39 cellular contexts compared by ENCODE assay signal in the genomic region with DNA sequence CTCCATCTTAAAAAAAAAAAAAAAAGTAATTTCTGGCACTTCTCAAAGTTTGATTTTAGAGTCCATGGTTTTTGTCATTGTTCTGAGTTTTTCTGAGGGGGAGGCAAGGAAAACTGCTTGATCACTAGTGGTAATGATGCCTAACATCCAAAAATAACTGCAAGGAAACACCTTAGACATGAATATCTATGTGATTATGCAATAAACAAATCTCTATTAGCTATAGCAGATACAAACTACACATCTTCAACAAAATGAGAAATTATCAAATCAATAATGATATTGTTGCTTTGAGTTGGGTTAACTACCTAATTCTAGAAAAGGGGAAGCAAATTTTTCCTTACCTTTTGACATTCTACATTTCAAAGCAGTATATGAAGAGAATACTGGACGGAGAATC.
"Had no signal": no experiment of that assay in that cellular context is flagged by ENCODE, and none has a peak within 500 bp of the region (broad histone marks: within the 10 kb centered on the region; RNA-seq: fewer than 3 reads in every experiment).

No MANE protein-coding gene starts in this region.

- H3K9me3 ChIP-seq: adrenal gland, ascending aorta, body of pancreas, breast epithelium had no signal

- H3K27ac Mint-ChIP-seq: activated naive CD4-positive, alpha-beta T cell treated with anti-CD3 and anti-CD28 coated beads for 36 hours; activated naive CD4-positive, alpha-beta T cell treated with anti-CD3 and anti-CD28 coated beads, Interleukin-2, amount 10 ng/mL, durations not matched to agents 7 days and 5 days; activated naive CD4-positive, alpha-beta T cell treated with anti-CD3 and anti-CD28 coated beads, Interleukin-2, amount 50 U/mL, for 72 hours; activated naive CD8-positive, alpha-beta T cell; activated naive CD8-positive, alpha-beta T cell treated with anti-CD3 and anti-CD28 coated beads for 36 hours; activated naive CD8-positive, alpha-beta T cell treated with anti-CD3 and anti-CD28 coated beads, Interleukin-2, amount 10 ng/mL, durations not matched to agents 7 days and 5 days; activated naive CD8-positive, alpha-beta T cell treated with anti-CD3 and anti-CD28 coated beads, Interleukin-2, amount 50 U/mL, for 24 hours; activated T-cell treated with anti-CD3 and anti-CD28 coated beads, Interleukin-2, amount 50 U/mL, for 24 hours; activated T-cell treated with anti-CD3 and anti-CD28 coated beads, Interleukin-2, amount 50 U/mL, for 72 hours; activated T-helper 1 cell treated with anti-CD3 and anti-CD28 coated beads, Interleukin-12 subunit alpha, Interleukin-12 subunit beta, Interleukin-2, Interleukin-4 antibody, amounts not matched to agents 30 ng/mL and 10 ng/mL and 1 ng/mL, durations not matched to agents 14 hours and 24 hours and 36 hours; activated T-helper 17 cell treated with anti-CD3 and anti-CD28 coated beads, Interleukin-2, amount 50 U/mL, for 72 hours; activated T-helper 2 cell treated with anti-CD3 and anti-CD28 coated beads, Interferon-gamma antibody, Interleukin-2, Interleukin-4, amounts not matched to agents 10 μg/mL and 5 μg/mL and 100 μg/mL, durations not matched to agents 14 hours and 24 hours and 36 hours had no signal

- H3K36me3 Mint-ChIP-seq: activated naive CD4-positive, alpha-beta T cell treated with anti-CD3 and anti-CD28 coated beads, Interleukin-2, amount 10 ng/mL, durations not matched to agents 7 days and 5 days; activated naive CD8-positive, alpha-beta T cell; activated naive CD8-positive, alpha-beta T cell treated with anti-CD3 and anti-CD28 coated beads for 36 hours; activated naive CD8-positive, alpha-beta T cell treated with anti-CD3 and anti-CD28 coated beads, Interleukin-2, amount 10 ng/mL, durations not matched to agents 7 days and 5 days; brain had no signal

- H3K27me3 ChIP-seq: adrenal gland, ascending aorta, body of pancreas, brain microvascular endothelial cell, breast epithelium, cardiac muscle cell had no signal

- H3K4me3 ChIP-seq: adrenal gland, ascending aorta, body of pancreas, breast epithelium, cardiac muscle cell had no signal

- H3K27ac ChIP-seq: adrenal gland, ascending aorta, body of pancreas, brain microvascular endothelial cell, breast epithelium, cardiac muscle cell had no signal

- H3K36me3 ChIP-seq: adrenal gland, ascending aorta, brain microvascular endothelial cell, breast epithelium, cardiac muscle cell had no signal

- H3K9me3 Mint-ChIP-seq: activated naive CD4-positive, alpha-beta T cell treated with anti-CD3 and anti-CD28 coated beads for 36 hours; activated naive CD8-positive, alpha-beta T cell treated with anti-CD3 and anti-CD28 coated beads for 36 hours; activated naive CD8-positive, alpha-beta T cell treated with anti-CD3 and anti-CD28 coated beads, Interleukin-2, amount 10 ng/mL, durations not matched to agents 7 days and 5 days; activated naive CD8-positive, alpha-beta T cell treated with anti-CD3 and anti-CD28 coated beads, Interleukin-2, amount 50 U/mL, for 24 hours; activated T-cell treated with anti-CD3 and anti-CD28 coated beads, Interleukin-2, amount 50 U/mL, for 24 hours; activated T-cell treated with anti-CD3 and anti-CD28 coated beads, Interleukin-2, amount 50 U/mL, for 4 hours; activated T-cell treated with anti-CD3 and anti-CD28 coated beads, Interleukin-2, amount 50 U/mL, for 72 hours; activated T-helper 1 cell treated with anti-CD3 and anti-CD28 coated beads, Interleukin-12 subunit alpha, Interleukin-12 subunit beta, Interleukin-2, Interleukin-4 antibody, amounts not matched to agents 30 ng/mL and 10 ng/mL and 1 ng/mL, durations not matched to agents 14 hours and 24 hours and 36 hours; activated T-helper 17 cell treated with anti-CD3 and anti-CD28 coated beads, Interleukin-2, amount 50 U/mL, for 72 hours; activated T-helper 2 cell treated with anti-CD3 and anti-CD28 coated beads, Interferon-gamma antibody, Interleukin-2, Interleukin-4, amounts not matched to agents 10 μg/mL and 5 μg/mL and 100 μg/mL, durations not matched to agents 14 hours and 24 hours and 36 hours; central memory CD8-positive, alpha-beta T cell had no signal

- DNase-seq: activated effector memory CD4-positive, alpha-beta T cell treated with anti-CD3 and anti-CD28 coated beads, Interleukin-2, amount 50 U/mL, for 16 hours; activated effector memory CD4-positive, alpha-beta T cell treated with Interleukin-2 at 50 U/mL for 16 hours; activated gamma-delta T cell; activated gamma-delta T cell treated with Interleukin-2 at 50 U/mL for 16 hours; activated naive CD4-positive, alpha-beta T cell treated with anti-CD3 and anti-CD28 coated beads for 36 hours; activated naive CD4-positive, alpha-beta T cell treated with anti-CD3 and anti-CD28 coated beads, Interleukin-2, amount 10 ng/mL, durations not matched to agents 7 days and 5 days; activated naive CD4-positive, alpha-beta T cell treated with anti-CD3 and anti-CD28 coated beads, Interleukin-2, amount 50 U/mL, for 16 hours; activated naive CD4-positive, alpha-beta T cell treated with Interleukin-2 at 50 U/mL for 16 hours; activated naive CD8-positive, alpha-beta T cell treated with anti-CD3 and anti-CD28 coated beads for 36 hours; activated naive CD8-positive, alpha-beta T cell treated with anti-CD3 and anti-CD28 coated beads, Interleukin-2, amount 10 ng/mL, durations not matched to agents 7 days and 5 days; activated naive CD8-positive, alpha-beta T cell treated with anti-CD3 and anti-CD28 coated beads, Interleukin-2, amount 50 U/mL, for 24 hours; activated T-cell treated with anti-CD3 and anti-CD28 coated beads, Interleukin-2, amount 50 U/mL, for 1 hour; activated T-cell treated with anti-CD3 and anti-CD28 coated beads, Interleukin-2, amount 50 U/mL, for 24 hours; activated T-cell treated with anti-CD3 and anti-CD28 coated beads, Interleukin-2, amount 50 U/mL, for 4 hours; activated T-cell treated with anti-CD3 and anti-CD28 coated beads, Interleukin-2, amount 50 U/mL, for 48 hours; activated T-cell treated with anti-CD3 and anti-CD28 coated beads, Interleukin-2, amount 50 U/mL, for 72 hours; adrenal gland; amniotic stem cell; amygdala; anterior cingulate cortex; aorta; body of pancreas; brain microvascular endothelial cell; caudate nucleus; central memory CD4-positive, alpha-beta T cell; cerebellar nuclear complex had no signal

- H3K27me3 Mint-ChIP-seq: central memory CD8-positive, alpha-beta T cell had no signal

- H3K4me1 ChIP-seq: ascending aorta, body of pancreas, breast epithelium had no signal

- H3K4me1 Mint-ChIP-seq: central memory CD8-positive, alpha-beta T cell had no signal

- ATAC-seq: activated naive CD4-positive, alpha-beta T cell treated with anti-CD3 and anti-CD28 coated beads, Interleukin-2, amount 50 U/mL, for 72 hours; activated naive CD8-positive, alpha-beta T cell treated with anti-CD3 and anti-CD28 coated beads, Interleukin-2, amount 50 U/mL, for 24 hours; activated T-cell treated with anti-CD3 and anti-CD28 coated beads, Interleukin-2, amount 50 U/mL, for 4 hours; activated T-cell treated with anti-CD3 and anti-CD28 coated beads, Interleukin-2, amount 50 U/mL, for 72 hours; activated T-helper 17 cell treated with anti-CD3 and anti-CD28 coated beads, Interleukin-2, amount 50 U/mL, for 72 hours; body of pancreas had no signal

- FAIRE-seq: astrocyte, bronchial epithelial cell, colon had no signal

- H3K4me3 Mint-ChIP-seq: activated naive CD4-positive, alpha-beta T cell treated with anti-CD3 and anti-CD28 coated beads for 36 hours; activated naive CD4-positive, alpha-beta T cell treated with anti-CD3 and anti-CD28 coated beads, Interleukin-2, amount 10 ng/mL, durations not matched to agents 7 days and 5 days; activated naive CD8-positive, alpha-beta T cell; activated naive CD8-positive, alpha-beta T cell treated with anti-CD3 and anti-CD28 coated beads for 36 hours; activated naive CD8-positive, alpha-beta T cell treated with anti-CD3 and anti-CD28 coated beads, Interleukin-2, amount 10 ng/mL, durations not matched to agents 7 days and 5 days; activated naive CD8-positive, alpha-beta T cell treated with anti-CD3 and anti-CD28 coated beads, Interleukin-2, amount 50 U/mL, for 24 hours; activated T-cell treated with anti-CD3 and anti-CD28 coated beads, Interleukin-2, amount 50 U/mL, for 24 hours; activated T-cell treated with anti-CD3 and anti-CD28 coated beads, Interleukin-2, amount 50 U/mL, for 4 hours; activated T-cell treated with anti-CD3 and anti-CD28 coated beads, Interleukin-2, amount 50 U/mL, for 72 hours; activated T-helper 1 cell treated with anti-CD3 and anti-CD28 coated beads, Interleukin-12 subunit alpha, Interleukin-12 subunit beta, Interleukin-2, Interleukin-4 antibody, amounts not matched to agents 30 ng/mL and 10 ng/mL and 1 ng/mL, durations not matched to agents 14 hours and 24 hours and 36 hours; activated T-helper 17 cell treated with anti-CD3 and anti-CD28 coated beads, Interleukin-2, amount 50 U/mL, for 72 hours; brain; central memory CD8-positive, alpha-beta T cell had no signal
